In the genomic region with DNA sequence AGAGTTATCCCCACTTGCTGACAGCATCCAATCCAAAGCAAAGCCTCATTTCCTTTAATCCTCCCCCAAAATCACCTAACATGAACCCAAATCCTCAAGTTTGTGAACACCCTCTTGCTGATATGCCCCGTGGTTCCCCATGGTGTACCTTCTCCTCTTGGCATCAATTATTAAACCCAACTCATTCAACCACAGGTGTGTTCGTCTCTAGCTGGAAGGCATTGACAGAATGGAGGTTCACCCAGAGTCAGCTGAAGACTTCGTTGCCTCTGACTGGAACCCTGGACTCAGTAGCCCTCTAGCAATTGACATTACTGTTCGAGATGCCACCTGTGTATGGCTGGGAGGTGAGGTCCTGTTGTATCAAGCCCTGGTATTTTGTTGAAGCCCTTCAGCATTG, we compare ENCODE assay signal across 41 cellular contexts. TPM values are rescaled to one million over a fixed set of nuclear protein-coding genes. Genes with fewer than 3 reads are reported as not detected.
"Had no signal": no experiment of that assay in that cellular context is flagged by ENCODE, and none has a peak within 500 bp of the region (broad histone marks: within the 10 kb centered on the region; RNA-seq: fewer than 3 reads in every experiment).

No MANE protein-coding gene starts in this region.

- H3K36me3 ChIP-seq: adrenal gland, ascending aorta, brain microvascular endothelial cell, breast epithelium, cardiac muscle cell had no signal

- H3K4me3 ChIP-seq: adrenal gland, ascending aorta, body of pancreas, breast epithelium, cardiac muscle cell had no signal

- ATAC-seq: activated naive CD4-positive, alpha-beta T cell treated with anti-CD3 and anti-CD28 coated beads, Interleukin-2, amount 50 U/mL, for 72 hours; activated naive CD8-positive, alpha-beta T cell treated with anti-CD3 and anti-CD28 coated beads, Interleukin-2, amount 50 U/mL, for 24 hours; activated T-cell treated with anti-CD3 and anti-CD28 coated beads, Interleukin-2, amount 50 U/mL, for 4 hours; activated T-cell treated with anti-CD3 and anti-CD28 coated beads, Interleukin-2, amount 50 U/mL, for 72 hours; activated T-helper 17 cell treated with anti-CD3 and anti-CD28 coated beads, Interleukin-2, amount 50 U/mL, for 72 hours; body of pancreas had no signal

- H3K4me1 Mint-ChIP-seq: activated naive CD4-positive, alpha-beta T cell treated with anti-CD3 and anti-CD28 coated beads, Interleukin-2, amount 10 ng/mL, durations not matched to agents 7 days and 5 days; activated naive CD4-positive, alpha-beta T cell treated with anti-CD3 and anti-CD28 coated beads, Interleukin-2, amount 50 U/mL, for 24 hours; activated naive CD8-positive, alpha-beta T cell treated with anti-CD3 and anti-CD28 coated beads for 36 hours; activated naive CD8-positive, alpha-beta T cell treated with anti-CD3 and anti-CD28 coated beads, Interleukin-2, amount 50 U/mL, for 24 hours; activated T-helper 17 cell treated with anti-CD3 and anti-CD28 coated beads, Interleukin-2, amount 50 U/mL, for 72 hours; brain; central memory CD8-positive, alpha-beta T cell had no signal

- H3K27ac ChIP-seq: adrenal gland, ascending aorta, body of pancreas, brain microvascular endothelial cell, breast epithelium, cardiac muscle cell had no signal

- H3K36me3 Mint-ChIP-seq: activated naive CD4-positive, alpha-beta T cell treated with anti-CD3 and anti-CD28 coated beads, Interleukin-2, amount 10 ng/mL, durations not matched to agents 7 days and 5 days; activated naive CD4-positive, alpha-beta T cell treated with anti-CD3 and anti-CD28 coated beads, Interleukin-2, amount 50 U/mL, for 24 hours; activated naive CD4-positive, alpha-beta T cell treated with anti-CD3 and anti-CD28 coated beads, Interleukin-2, amount 50 U/mL, for 72 hours; activated naive CD8-positive, alpha-beta T cell; activated naive CD8-positive, alpha-beta T cell treated with anti-CD3 and anti-CD28 coated beads for 36 hours; activated naive CD8-positive, alpha-beta T cell treated with anti-CD3 and anti-CD28 coated beads, Interleukin-2, amount 10 ng/mL, durations not matched to agents 7 days and 5 days; brain had no signal

- FAIRE-seq: astrocyte, bronchial epithelial cell, colon had no signal

- H3K27ac Mint-ChIP-seq: activated naive CD4-positive, alpha-beta T cell treated with anti-CD3 and anti-CD28 coated beads for 36 hours; activated naive CD4-positive, alpha-beta T cell treated with anti-CD3 and anti-CD28 coated beads, Interleukin-2, amount 10 ng/mL, durations not matched to agents 7 days and 5 days; activated naive CD4-positive, alpha-beta T cell treated with anti-CD3 and anti-CD28 coated beads, Interleukin-2, amount 50 U/mL, for 24 hours; activated naive CD4-positive, alpha-beta T cell treated with anti-CD3 and anti-CD28 coated beads, Interleukin-2, amount 50 U/mL, for 72 hours; activated naive CD8-positive, alpha-beta T cell; activated naive CD8-positive, alpha-beta T cell treated with anti-CD3 and anti-CD28 coated beads for 36 hours; activated naive CD8-positive, alpha-beta T cell treated with anti-CD3 and anti-CD28 coated beads, Interleukin-2, amount 10 ng/mL, durations not matched to agents 7 days and 5 days; activated naive CD8-positive, alpha-beta T cell treated with anti-CD3 and anti-CD28 coated beads, Interleukin-2, amount 50 U/mL, for 24 hours; activated T-cell treated with anti-CD3 and anti-CD28 coated beads, Interleukin-2, amount 50 U/mL, for 72 hours; activated T-helper 1 cell treated with anti-CD3 and anti-CD28 coated beads, Interleukin-12 subunit alpha, Interleukin-12 subunit beta, Interleukin-2, Interleukin-4 antibody, amounts not matched to agents 30 ng/mL and 10 ng/mL and 1 ng/mL, durations not matched to agents 14 hours and 24 hours and 36 hours; activated T-helper 17 cell treated with anti-CD3 and anti-CD28 coated beads, Interleukin-2, amount 50 U/mL, for 72 hours; activated T-helper 2 cell treated with anti-CD3 and anti-CD28 coated beads, Interferon-gamma antibody, Interleukin-2, Interleukin-4, amounts not matched to agents 10 μg/mL and 5 μg/mL and 100 μg/mL, durations not matched to agents 14 hours and 24 hours and 36 hours; brain had no signal

- H3K4me3 Mint-ChIP-seq: activated naive CD4-positive, alpha-beta T cell treated with anti-CD3 and anti-CD28 coated beads for 36 hours; activated naive CD4-positive, alpha-beta T cell treated with anti-CD3 and anti-CD28 coated beads, Interleukin-2, amount 10 ng/mL, durations not matched to agents 7 days and 5 days; activated naive CD4-positive, alpha-beta T cell treated with anti-CD3 and anti-CD28 coated beads, Interleukin-2, amount 50 U/mL, for 24 hours; activated naive CD8-positive, alpha-beta T cell; activated naive CD8-positive, alpha-beta T cell treated with anti-CD3 and anti-CD28 coated beads for 36 hours; activated naive CD8-positive, alpha-beta T cell treated with anti-CD3 and anti-CD28 coated beads, Interleukin-2, amount 10 ng/mL, durations not matched to agents 7 days and 5 days; activated naive CD8-positive, alpha-beta T cell treated with anti-CD3 and anti-CD28 coated beads, Interleukin-2, amount 50 U/mL, for 24 hours; activated T-cell treated with anti-CD3 and anti-CD28 coated beads, Interleukin-2, amount 50 U/mL, for 4 hours; activated T-cell treated with anti-CD3 and anti-CD28 coated beads, Interleukin-2, amount 50 U/mL, for 72 hours; activated T-helper 1 cell treated with anti-CD3 and anti-CD28 coated beads, Interleukin-12 subunit alpha, Interleukin-12 subunit beta, Interleukin-2, Interleukin-4 antibody, amounts not matched to agents 30 ng/mL and 10 ng/mL and 1 ng/mL, durations not matched to agents 14 hours and 24 hours and 36 hours; activated T-helper 17 cell treated with anti-CD3 and anti-CD28 coated beads, Interleukin-2, amount 50 U/mL, for 72 hours; brain; central memory CD8-positive, alpha-beta T cell had no signal

- DNase-seq: activated effector memory CD4-positive, alpha-beta T cell treated with anti-CD3 and anti-CD28 coated beads, Interleukin-2, amount 50 U/mL, for 16 hours; activated effector memory CD4-positive, alpha-beta T cell treated with Interleukin-2 at 50 U/mL for 16 hours; activated gamma-delta T cell; activated gamma-delta T cell treated with Interleukin-2 at 50 U/mL for 16 hours; activated naive CD4-positive, alpha-beta T cell; activated naive CD4-positive, alpha-beta T cell treated with anti-CD3 and anti-CD28 coated beads for 36 hours; activated naive CD4-positive, alpha-beta T cell treated with anti-CD3 and anti-CD28 coated beads, Interleukin-2, amount 10 ng/mL, durations not matched to agents 7 days and 5 days; activated naive CD4-positive, alpha-beta T cell treated with anti-CD3 and anti-CD28 coated beads, Interleukin-2, amount 50 U/mL, for 16 hours; activated naive CD4-positive, alpha-beta T cell treated with Interleukin-2 at 50 U/mL for 16 hours; activated naive CD8-positive, alpha-beta T cell treated with anti-CD3 and anti-CD28 coated beads for 36 hours; activated naive CD8-positive, alpha-beta T cell treated with anti-CD3 and anti-CD28 coated beads, Interleukin-2, amount 10 ng/mL, durations not matched to agents 7 days and 5 days; activated naive CD8-positive, alpha-beta T cell treated with anti-CD3 and anti-CD28 coated beads, Interleukin-2, amount 50 U/mL, for 24 hours; activated T-cell treated with anti-CD3 and anti-CD28 coated beads, Interleukin-2, amount 50 U/mL, for 4 hours; activated T-cell treated with anti-CD3 and anti-CD28 coated beads, Interleukin-2, amount 50 U/mL, for 48 hours; activated T-cell treated with anti-CD3 and anti-CD28 coated beads, Interleukin-2, amount 50 U/mL, for 72 hours; adrenal gland; amniotic stem cell; amygdala; anterior cingulate cortex; aorta; body of pancreas; brain microvascular endothelial cell; caudate nucleus; central memory CD4-positive, alpha-beta T cell; cerebellar nuclear complex had no signal

- H3K4me1 ChIP-seq: ascending aorta, body of pancreas, breast epithelium had no signal

- H3K27me3 ChIP-seq: adrenal gland, ascending aorta, body of pancreas, brain microvascular endothelial cell, breast epithelium, cardiac muscle cell had no signal

- H3K9me3 ChIP-seq: adrenal gland, ascending aorta, body of pancreas, breast epithelium had no signal

- H3K9me3 Mint-ChIP-seq: activated naive CD4-positive, alpha-beta T cell treated with anti-CD3 and anti-CD28 coated beads for 36 hours; activated naive CD4-positive, alpha-beta T cell treated with anti-CD3 and anti-CD28 coated beads, Interleukin-2, amount 10 ng/mL, durations not matched to agents 7 days and 5 days; activated naive CD4-positive, alpha-beta T cell treated with anti-CD3 and anti-CD28 coated beads, Interleukin-2, amount 50 U/mL, for 24 hours; activated naive CD8-positive, alpha-beta T cell treated with anti-CD3 and anti-CD28 coated beads for 36 hours; activated naive CD8-positive, alpha-beta T cell treated with anti-CD3 and anti-CD28 coated beads, Interleukin-2, amount 10 ng/mL, durations not matched to agents 7 days and 5 days; activated naive CD8-positive, alpha-beta T cell treated with anti-CD3 and anti-CD28 coated beads, Interleukin-2, amount 50 U/mL, for 24 hours; activated T-cell treated with anti-CD3 and anti-CD28 coated beads, Interleukin-2, amount 50 U/mL, for 4 hours; activated T-cell treated with anti-CD3 and anti-CD28 coated beads, Interleukin-2, amount 50 U/mL, for 72 hours; activated T-helper 1 cell treated with anti-CD3 and anti-CD28 coated beads, Interleukin-12 subunit alpha, Interleukin-12 subunit beta, Interleukin-2, Interleukin-4 antibody, amounts not matched to agents 30 ng/mL and 10 ng/mL and 1 ng/mL, durations not matched to agents 14 hours and 24 hours and 36 hours; activated T-helper 17 cell treated with anti-CD3 and anti-CD28 coated beads, Interleukin-2, amount 50 U/mL, for 72 hours; activated T-helper 2 cell treated with anti-CD3 and anti-CD28 coated beads, Interferon-gamma antibody, Interleukin-2, Interleukin-4, amounts not matched to agents 10 μg/mL and 5 μg/mL and 100 μg/mL, durations not matched to agents 14 hours and 24 hours and 36 hours; brain; central memory CD8-positive, alpha-beta T cell had no signal

RNA-seq across cellular contexts. Expression of gene SLC30A10, which starts 22.8 kb away (rescaled TPM):
- total RNA-seq: activated naive CD4-positive, alpha-beta T cell treated with anti-CD3 and anti-CD28 coated beads for 36 hours; activated naive CD4-positive, alpha-beta T cell treated with anti-CD3 and anti-CD28 coated beads, Interleukin-2, amount 50 U/mL, for 72 hours; activated naive CD8-positive, alpha-beta T cell treated with anti-CD3 and anti-CD28 coated beads for 36 hours; activated naive CD8-positive, alpha-beta T cell treated with anti-CD3 and anti-CD28 coated beads, Interleukin-2, amount 10 ng/mL, durations not matched to agents 7 days and 5 days; activated T-cell treated with anti-CD3 and anti-CD28 coated beads, Interleukin-2, amount 50 U/mL, for 4 hours; activated T-cell treated with anti-CD3 and anti-CD28 coated beads, Interleukin-2, amount 50 U/mL, for 72 hours; activated T-helper 1 cell treated with anti-CD3 and anti-CD28 coated beads, Interleukin-12 subunit alpha, Interleukin-12 subunit beta, Interleukin-2, Interleukin-4 antibody, amounts not matched to agents 30 ng/mL and 10 ng/mL and 1 ng/mL, durations not matched to agents 14 hours and 24 hours and 36 hours; activated T-helper 17 cell treated with anti-CD3 and anti-CD28 coated beads, Interleukin-2, amount 50 U/mL, for 72 hours; activated T-helper 2 cell treated with anti-CD3 and anti-CD28 coated beads, Interferon-gamma antibody, Interleukin-2, Interleukin-4, amounts not matched to agents 10 μg/mL and 5 μg/mL and 100 μg/mL, durations not matched to agents 14 hours and 24 hours and 36 hours; aorta; ascending aorta; astrocyte; breast epithelium; bronchial epithelial cell; cardiac septum; chondrocyte had no signal
